9 cellular contexts compared by ENCODE assay signal in the genomic region with DNA sequence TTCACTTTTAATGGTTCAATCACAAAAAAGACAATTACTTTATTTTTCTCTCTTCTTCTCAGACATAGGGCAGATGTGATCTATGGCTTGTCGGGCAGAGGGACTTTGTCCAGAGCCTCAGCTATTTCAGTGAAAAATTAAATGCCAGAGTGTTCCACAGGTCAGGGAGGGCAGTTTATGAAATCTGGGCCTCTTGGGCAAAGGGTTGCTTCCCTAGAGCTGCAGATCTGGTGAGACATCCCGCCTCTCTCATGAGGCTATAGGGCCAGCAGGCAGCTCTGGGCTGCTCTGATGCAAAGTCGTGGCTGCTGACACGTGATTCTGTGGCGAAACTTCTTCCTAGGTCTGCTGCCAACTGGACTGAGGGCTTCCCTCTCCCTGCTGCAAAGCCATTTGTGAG. TPM values are rescaled to one million over a fixed set of nuclear protein-coding genes. Genes with fewer than 3 reads are reported as not detected.
DNase-seq lines count a peak whose midpoint lies in the region; ATAC-seq and TF ChIP-seq lines count a peak whose summit lies in the region.
"Had no signal": no experiment of that assay in that cellular context is flagged by ENCODE, and none has a peak within 500 bp of the region (broad histone marks: within the 10 kb centered on the region; RNA-seq: fewer than 3 reads in every experiment).

No MANE protein-coding gene starts in this region.

- H3K4me2 ChIP-seq in mesendoderm (ENCODE audit: low read length) = no peak overlapping the region

- no peaks in the 10 kb centered on the region for H3K9me3 ChIP-seq in right atrium auricular region

- H3K23ac ChIP-seq in mesendoderm (ENCODE audit: low read length) = no peak overlapping the region

- no peak overlapping the region for H3K56ac ChIP-seq in mesendoderm (ENCODE audit: low read length)

- H3K36me3 ChIP-seq in right atrium auricular region = no peaks in the 10 kb centered on the region
- no peaks in the 10 kb centered on the region for H3K36me3 ChIP-seq in mesendoderm (ENCODE audit: control insufficient read depth, insufficient read depth, low read length)

- H2BK15ac ChIP-seq in mesendoderm (replicated peaks; ENCODE audit: low read depth) = no peak overlapping the region

- no peak overlapping the region for H2AK5ac ChIP-seq in mesendoderm (ENCODE audit: low read length)

- H3K27ac ChIP-seq in right atrium auricular region (peak overlapping the region; percentile 50 to 55), mesendoderm (ENCODE audit: low read depth, low read length) (no peak overlapping the region)
- H3K27ac ChIP-seq: VCaP had no signal

- H3K18ac ChIP-seq in mesendoderm (ENCODE audit: low read length) = no peak overlapping the region

- no peak overlapping the region for H2BK5ac ChIP-seq in mesendoderm (ENCODE audit: low read length)

- H3K4me1 ChIP-seq in right atrium auricular region (peaks cover 0 to 32% of the 10 kb centered on the region in 2 donors), mesendoderm (ENCODE audit: control insufficient read depth, low read depth, low read length) (no peaks in the 10 kb centered on the region)

- H3K4me3 ChIP-seq in right atrium auricular region (no peak overlapping the region), mesendoderm (ENCODE audit: low read length) (no peak overlapping the region)

- no peak overlapping the region for H3K9ac ChIP-seq in mesendoderm (ENCODE audit: low read length)

- H4K5ac ChIP-seq in mesendoderm (ENCODE audit: low read length) = no peak overlapping the region

- H3K79me2 ChIP-seq in mesendoderm (ENCODE audit: control insufficient read depth, insufficient read depth, low read length) = no peaks in the 10 kb centered on the region

- no peak for TF ChIP-seq CTCF in right atrium auricular region (IDR thresholded peaks at IDR 0.05)

- H4K8ac ChIP-seq in mesendoderm (ENCODE audit: low read depth, low read length) = no peak overlapping the region

- H3K79me1 ChIP-seq in mesendoderm (ENCODE audit: low read length) = no peaks in the 10 kb centered on the region

- no CpG with 5 or more reads among the region's 5 CpGs for WGBS in mesendoderm (ENCODE audit: extremely low coverage, insufficient coverage, low lambda C conversion rate)

- H3K4ac ChIP-seq in mesendoderm (ENCODE audit: low read depth, low read length) = no peak overlapping the region

- ATAC-seq in GM19035 (IDR thresholded peaks at IDR 0.05; ENCODE audit: unreplicated experiment) (no peak), GM18858 (IDR thresholded peaks at IDR 0.05; ENCODE audit: unreplicated experiment) (no peak)

- peak; percentile 11 for DNase-seq in HCEC 1CT
- peak in 35 of 56 donors; percentile 26 to 81 (median 51) for DNase-seq in amygdala (lab: John Stamatoyannopoulos, UW)
- peak; percentile 82 for DNase-seq in right atrium auricular region (ENCODE audit: low spot score)
- peak; percentile 82 for DNase-seq in stromal cell of bone marrow (ENCODE audit: low read depth)
- no peak for DNase-seq in mesendoderm
- no peak for DNase-seq in activated naive CD4-positive, alpha-beta T cell (lab: John Stamatoyannopoulos, UW)

- H2BK120ac ChIP-seq in mesendoderm (ENCODE audit: low read depth, low read length) = no peak overlapping the region

- H3K27me3 ChIP-seq in right atrium auricular region (no peaks in the 10 kb centered on the region), mesendoderm (ENCODE audit: insufficient read depth, low read length, poor library complexity) (no peaks in the 10 kb centered on the region)

RNA-seq across cellular contexts. Expression of a gene that starts 6.0 kb away (rescaled TPM):
- 1 to 10 TPM; 3.4 to 4.0 TPM for total RNA-seq in right atrium auricular region
- 3.1 TPM for polyA plus RNA-seq in mesendoderm (2013, experiment 1 of 2)
- polyA plus RNA-seq in mesendoderm (2013, experiment 2 of 2) = 2.5 TPM

Comparison
In these comparisons a context has a peak if more than half of its experiments do, and no peak if none do; other contexts are left out.
1. DNase-seq: peak in HCEC 1CT (single experiment), amygdala (35 of 56), right atrium auricular region (single experiment) and stromal cell of bone marrow (single experiment); none in mesendoderm (single experiment) and activated naive CD4-positive, alpha-beta T cell (0 of 4).